ENCODE assay signal across 22 cellular contexts in the genomic region with DNA sequence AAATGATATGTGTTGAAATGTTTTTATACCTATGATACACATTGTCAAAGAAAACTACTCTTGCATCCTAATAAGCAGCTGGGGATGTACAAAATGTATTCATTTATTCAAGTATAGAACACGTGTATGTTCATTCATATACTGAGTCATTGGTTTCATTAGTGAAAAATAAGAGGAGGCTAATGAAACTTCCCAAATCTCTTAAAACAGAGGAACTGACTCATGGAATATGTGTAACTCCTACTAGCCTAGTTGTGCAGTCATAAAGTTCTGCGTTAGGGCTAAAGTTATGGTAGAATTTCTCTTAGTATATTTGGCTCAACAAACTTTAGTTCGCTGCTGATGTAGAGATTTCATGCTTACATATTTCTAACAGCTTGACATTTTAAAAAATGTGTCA.
DNase-seq lines count a peak whose midpoint lies in the region; ATAC-seq and TF ChIP-seq lines count a peak whose summit lies in the region.
"Had no signal": no experiment of that assay in that cellular context is flagged by ENCODE, and none has a peak within 500 bp of the region (broad histone marks: within the 10 kb centered on the region; RNA-seq: fewer than 3 reads in every experiment).

No MANE protein-coding gene starts in this region.

- H3K27me3 ChIP-seq in fibroblast of lung (ENCODE audit: control insufficient read depth, insufficient read depth, low read length) = no peaks in the 10 kb centered on the region
- H3K27me3 ChIP-seq: MG63 had no signal

- H3K4me1 Mint-ChIP-seq in CD14-positive monocyte = no peaks in the 10 kb centered on the region
- no peaks in the 10 kb centered on the region for H3K4me1 Mint-ChIP-seq in immature natural killer cell
- H3K4me1 Mint-ChIP-seq: B cell; CD8-positive, alpha-beta memory T cell had no signal

- no peaks in the 10 kb centered on the region for H3K79me2 ChIP-seq in fibroblast of lung (ENCODE audit: control insufficient read depth, insufficient read depth, low read length)

- TF ChIP-seq CTCF in fibroblast of lung (conservative IDR thresholded peaks at IDR 0.05 in 1 of 2, IDR thresholded peaks at IDR 0.05 in 1 of 2; ENCODE audit: low read depth in 1 of 2, low read length in 2 of 2) (no peak), CD14-positive monocyte (IDR thresholded peaks at IDR 0.05) (no peak)

- H3K36me3 Mint-ChIP-seq in CD14-positive monocyte = no peaks in the 10 kb centered on the region
- no peaks in the 10 kb centered on the region for H3K36me3 Mint-ChIP-seq in immature natural killer cell
- H3K36me3 Mint-ChIP-seq: CD8-positive, alpha-beta memory T cell had no signal

- H3K4me3 ChIP-seq in fibroblast of lung (replicated peaks in 1 of 4; ENCODE audit: control extremely low read depth in 1 of 4, insufficient read depth in 1 of 4, low read depth in 3 of 4, low read length in 4 of 4) (no peak overlapping the region), skeletal muscle cell (ENCODE audit: low read depth, low read length) (no peak overlapping the region)
- H3K4me3 ChIP-seq: A549, K562, MG63 had no signal

- no peak overlapping the region for H3K27ac ChIP-seq in fibroblast of lung (ENCODE audit: insufficient read depth, low read length)
- H3K27ac ChIP-seq: A549, C4-2B had no signal

- H4K20me1 ChIP-seq in fibroblast of lung (ENCODE audit: control insufficient read depth, extremely low read depth, insufficient read depth, low read length) = no peaks in the 10 kb centered on the region

- H3K9me3 Mint-ChIP-seq in CD14-positive monocyte (peaks cover 2 to 12% (median 5%) of the 10 kb centered on the region in 7 donors), immature natural killer cell (peaks cover 12 to 33% (median 32%) of the 10 kb centered on the region in 6 donors)

- H3K27ac Mint-ChIP-seq in CD14-positive monocyte (no peak overlapping the region), immature natural killer cell (no peak overlapping the region)
- H3K27ac Mint-ChIP-seq: B cell; CD8-positive, alpha-beta memory T cell had no signal

- no peaks in the 10 kb centered on the region for H3K4me1 ChIP-seq in fibroblast of lung (ENCODE audit: control insufficient read depth, extremely low read depth, insufficient read depth, low read length)
- H3K4me1 ChIP-seq: A549 had no signal

- intact Hi-C loops in CD14-positive monocyte (cut with micrococcal nuclease) = no loop called here

- H3K4me3 Mint-ChIP-seq in CD14-positive monocyte (no peak overlapping the region), immature natural killer cell (no peak overlapping the region)
- H3K4me3 Mint-ChIP-seq: B cell; CD8-positive, alpha-beta memory T cell had no signal

- no peaks in the 10 kb centered on the region for H3K9me3 ChIP-seq in fibroblast of lung (ENCODE audit: control insufficient read depth, insufficient read depth, low read depth, low read length)
- H3K9me3 ChIP-seq: A549, MG63 had no signal

- no peak overlapping the region for H3K9ac ChIP-seq in fibroblast of lung (ENCODE audit: insufficient read depth, low read length)

- H3K27me3 Mint-ChIP-seq in CD14-positive monocyte (ENCODE audit: low read depth in 3 of 3) = no peaks in the 10 kb centered on the region
- H3K27me3 Mint-ChIP-seq in immature natural killer cell (ENCODE audit: low read depth in 3 of 3) = peaks cover 0 to 2% (median 2%) of the 10 kb centered on the region in 3 donors
- H3K27me3 Mint-ChIP-seq: B cell; CD8-positive, alpha-beta memory T cell had no signal

- no peak overlapping the region for H3K4me2 ChIP-seq in fibroblast of lung (ENCODE audit: extremely low read depth, insufficient read depth, low read length)
- H3K4me2 ChIP-seq: A549 had no signal

- ATAC-seq in HG02885 (IDR thresholded peaks at IDR 0.05; ENCODE audit: poor library complexity, unreplicated experiment) = no peak
- ATAC-seq: A549, HepG2, K562 had no signal

- H3K36me3 ChIP-seq in fibroblast of lung (ENCODE audit: control insufficient read depth, insufficient read depth, low read length) = no peaks in the 10 kb centered on the region
- H3K36me3 ChIP-seq: MG63 had no signal

- H2AFZ ChIP-seq in fibroblast of lung (ENCODE audit: low read length) = no peak overlapping the region

- peak; percentile 53 for DNase-seq in ELR (ENCODE audit: low read depth)
- DNase-seq in M059J (ENCODE audit: low read depth) = peak; percentile 29
- peak; percentile 3 to 9 for DNase-seq in fibroblast of lung (ENCODE audit: low read depth in 2 of 2)
- DNase-seq in skeletal muscle cell (ENCODE audit: low read depth) = peak; percentile 5
- DNase-seq in CD14-positive monocyte (ENCODE audit: low spot score) = no peak
- no peak for DNase-seq in immature natural killer cell
- DNase-seq: Calu3; CD8-positive, alpha-beta memory T cell; Kasumi-1; MG63; NCI-H2029; NCI-H446; NCI-H524 treated with DMSO at 0.1 percent for 48 hours; NCI-H774; Right ventricle myocardium superior; RPMI8226 had no signal

Comparison
In these comparisons a context has a peak if more than half of its experiments do, and no peak if none do; other contexts are left out.
1. DNase-seq: peak in ELR (single experiment), M059J (single experiment), fibroblast of lung (2 of 2) and skeletal muscle cell (single experiment); none in CD14-positive monocyte (single experiment) and immature natural killer cell (0 of 3).